Comparison of ENCODE assay signal across 12 cellular contexts in genomic region chr5:79111960-79112702, GRCh38. TPM values are rescaled to one million over a fixed set of nuclear protein-coding genes. Genes with fewer than 3 reads are reported as not detected.
DNase-seq lines count a peak whose midpoint lies in the region; ATAC-seq and TF ChIP-seq lines count a peak whose summit lies in the region.
"Had no signal": no experiment of that assay in that cellular context is flagged by ENCODE, and none has a peak within 500 bp of the region (broad histone marks: within the 10 kb centered on the region; RNA-seq: fewer than 3 reads in every experiment).

No MANE protein-coding gene starts in this region.

- H3K36me3 Mint-ChIP-seq in neural crest cell (ENCODE audit: low read depth), result no peaks in the 10 kb centered on the region
- H3K36me3 Mint-ChIP-seq: activated naive CD4-positive, alpha-beta T cell treated with anti-CD3 and anti-CD28 coated beads, Interleukin-2, amount 10 ng/mL, durations not matched to agents 7 days and 5 days; immature natural killer cell; natural killer cell had no signal

- no peaks in the 10 kb centered on the region for H3K4me1 ChIP-seq in iPS DF 6.9 (ENCODE audit: control insufficient read depth, insufficient read depth, low read length)

- H3K27me3 Mint-ChIP-seq in neural crest cell (ENCODE audit: low read depth), result peaks cover 92% of the 10 kb centered on the region

- peaks cover 17% of the 10 kb centered on the region for H3K27me3 ChIP-seq in iPS DF 6.9 (ENCODE audit: control insufficient read depth, insufficient read depth, low read length)

- H3K27ac Mint-ChIP-seq in neural crest cell (ENCODE audit: unreplicated experiment), result no peak overlapping the region
- H3K27ac Mint-ChIP-seq: activated naive CD4-positive, alpha-beta T cell treated with anti-CD3 and anti-CD28 coated beads, Interleukin-2, amount 10 ng/mL, durations not matched to agents 7 days and 5 days; immature natural killer cell; natural killer cell had no signal

- peak; percentile 21 for TF ChIP-seq CTCF in neural crest cell (conservative IDR thresholded peaks at IDR 0.05)

- peak overlapping the region; percentile 34; the same call in 1 of the 2 replicates for H3K4me3 ChIP-seq in iPS DF 6.9 (ENCODE audit: low read length)

- H3K9me3 Mint-ChIP-seq in neural crest cell, result no peaks in the 10 kb centered on the region
- H3K9me3 Mint-ChIP-seq: activated naive CD4-positive, alpha-beta T cell treated with anti-CD3 and anti-CD28 coated beads, Interleukin-2, amount 10 ng/mL, durations not matched to agents 7 days and 5 days; immature natural killer cell; natural killer cell had no signal

- H3K4me1 Mint-ChIP-seq in neural crest cell, result peaks cover 6% of the 10 kb centered on the region
- H3K4me1 Mint-ChIP-seq: activated naive CD4-positive, alpha-beta T cell treated with anti-CD3 and anti-CD28 coated beads, Interleukin-2, amount 10 ng/mL, durations not matched to agents 7 days and 5 days; immature natural killer cell; natural killer cell had no signal

- ATAC-seq in left cardiac atrium (peak; percentile 53 to 66), GM18520 (IDR thresholded peaks at IDR 0.05; ENCODE audit: unreplicated experiment) (no peak)
- ATAC-seq: natural killer cell had no signal

- H3K36me3 ChIP-seq in iPS DF 6.9 (ENCODE audit: control insufficient read depth, insufficient read depth, low read length), result no peaks in the 10 kb centered on the region

- H3K4me3 Mint-ChIP-seq in neural crest cell, result no peak overlapping the region
- H3K4me3 Mint-ChIP-seq: activated naive CD4-positive, alpha-beta T cell treated with anti-CD3 and anti-CD28 coated beads, Interleukin-2, amount 10 ng/mL, durations not matched to agents 7 days and 5 days; immature natural killer cell; natural killer cell had no signal

- H3K9me3 ChIP-seq in iPS DF 6.9 (ENCODE audit: control insufficient read depth, insufficient read depth, low read length), result no peaks in the 10 kb centered on the region

- H3K27ac ChIP-seq in iPS DF 6.9 (ENCODE audit: low read length), result no peak overlapping the region

- WGBS in iPS DF 6.9 (ENCODE audit: insufficient coverage, insufficient read length), result no CpG with 5 or more reads among the region's 39 CpGs

- DNase-seq in left cardiac atrium (peak; percentile 24), cardiac septum (ENCODE audit: low spot score) (no peak), iPS DF 6.9 (ENCODE audit: low read depth, low spot score) (no peak), neural crest cell (ENCODE audit: low read depth, low spot score) (peak; percentile 13), NCI-H774 (lab: John Stamatoyannopoulos, UW) (no peak), NOMO-1 treated with DMSO at 0.1 percent for 48 hours (lab: John Stamatoyannopoulos, UW; ENCODE audit: unreplicated experiment) (no peak), occipital lobe (lab: John Stamatoyannopoulos, UW) (no peak)
- DNase-seq: activated naive CD4-positive, alpha-beta T cell treated with anti-CD3 and anti-CD28 coated beads, Interleukin-2, amount 10 ng/mL, durations not matched to agents 7 days and 5 days; immature natural killer cell; natural killer cell; NCI-H2029 had no signal

- intact Hi-C loops in left cardiac atrium (cut with DNase I) (no loop called here), cardiac septum (cut with DNase I) (no loop called here)

RNA-seq across cellular contexts. Expression of gene BHMT, which starts 0.5 kb away (rescaled TPM):
- total RNA-seq in left cardiac atrium, result under 1 TPM; 0.18 to 0.44 TPM
- not detected for total RNA-seq in cardiac septum
- not detected in 2 replicates for total RNA-seq in neural crest cell
- total RNA-seq in occipital lobe, result not detected
- total RNA-seq: natural killer cell had no signal

RNA-seq across cellular contexts. Expression of gene BHMT2, which starts 42.6 kb away (rescaled TPM):
- 10 to 100 TPM; 16.3 to 21.5 TPM for total RNA-seq in left cardiac atrium
- total RNA-seq in cardiac septum, result 5.6 TPM
- not detected in 2 replicates for total RNA-seq in neural crest cell
- 0.62 TPM for total RNA-seq in occipital lobe
- total RNA-seq: natural killer cell had no signal

RNA-seq across cellular contexts. Expression of gene DMGDH, which starts 42.7 kb away (rescaled TPM):
- total RNA-seq in left cardiac atrium, result 1 to 10 TPM; 3.0 to 3.3 TPM
- 0.86 TPM for total RNA-seq in cardiac septum
- total RNA-seq in neural crest cell, result not detected in 2 replicates
- 1.2 TPM for total RNA-seq in occipital lobe

Comparison
In these comparisons a context has a peak if more than half of its experiments do, and no peak if none do; other contexts are left out.
1. DNase-seq: peak in left cardiac atrium (single experiment) and neural crest cell (single experiment); none in cardiac septum (single experiment), iPS DF 6.9 (single experiment), NCI-H774 (single experiment), NOMO-1 treated with DMSO at 0.1 percent for 48 hours (single experiment) and occipital lobe (single experiment).